Comparison of ENCODE assay signal across 33 cellular contexts in the genomic region with DNA sequence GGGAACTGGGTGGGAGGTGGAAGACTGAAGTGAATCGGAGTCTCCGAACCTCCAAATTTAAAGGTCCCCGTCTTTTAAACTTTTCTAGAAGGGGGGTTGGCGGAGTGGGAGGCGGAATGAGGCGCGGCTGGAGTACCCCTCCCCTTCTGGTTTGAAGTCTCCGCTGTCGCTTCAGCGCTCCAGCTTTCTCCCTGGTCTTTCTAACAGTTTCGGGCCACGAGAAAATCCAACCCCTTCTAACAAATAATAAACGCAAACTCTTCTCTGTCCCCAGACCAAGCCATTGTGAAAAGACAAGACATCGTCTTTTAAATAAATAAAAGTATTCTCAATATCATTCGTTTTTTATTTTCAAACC. TPM values are rescaled to one million over a fixed set of nuclear protein-coding genes. Genes with fewer than 3 reads are reported as not detected.
DNase-seq lines count a peak whose midpoint lies in the region; ATAC-seq, FAIRE-seq and TF ChIP-seq lines count a peak whose summit lies in the region.
"Had no signal": no experiment of that assay in that cellular context is flagged by ENCODE, and none has a peak within 500 bp of the region (broad histone marks: within the 10 kb centered on the region; RNA-seq: fewer than 3 reads in every experiment).

No MANE protein-coding gene starts in this region.

- no peak overlapping the region for H3K23ac ChIP-seq in neuronal stem cell (ENCODE audit: low read depth, low read length, poor library complexity)

- peaks cover 43% of the 10 kb centered on the region for H3K4me1 Mint-ChIP-seq in brain
- H3K4me1 Mint-ChIP-seq in natural killer cell treated with Interleukin-12 subunit alpha and Interleukin-12 subunit beta and Interleukin-15 and Interleukin-18, amount 100 ng/mL, for 72 hours (ENCODE audit: low read depth in 2 of 2), result peaks cover 16 to 21% of the 10 kb centered on the region in 2 donors

- no peaks in the 10 kb centered on the region for H3K9me3 ChIP-seq in kidney (ENCODE audit: control insufficient read depth in 1 of 2, low read length in 2 of 2)
- H3K9me3 ChIP-seq in neuronal stem cell (replicated peaks in 1 of 2; ENCODE audit: control insufficient read depth in 2 of 2, insufficient read depth in 1 of 2, low read depth in 1 of 2, low read length in 2 of 2), result peaks cover 0 to 3% of the 10 kb centered on the region in 2 donors
- H3K9me3 ChIP-seq in vagina, result no peaks in the 10 kb centered on the region
- H3K9me3 ChIP-seq: adrenal gland, BE2C, heart left ventricle, MG63 had no signal

- H3K4me2 ChIP-seq in neuronal stem cell (ENCODE audit: insufficient read depth, low read length, poor library complexity, severe bottlenecking), result peak overlapping the region; percentile 46

- DNase-seq in GM10266 (ENCODE audit: extremely low spot score), result peak; percentile 29
- no peak for DNase-seq in kidney
- peak; percentile 20 for DNase-seq in neuronal stem cell (ENCODE audit: low spot score)
- no peak for DNase-seq in Kasumi-1 (lab: John Stamatoyannopoulos, UW)
- no peak for DNase-seq in vagina (ENCODE audit: extremely low spot score in 2 of 2)
- DNase-seq in natural killer cell treated with Interleukin-12 subunit alpha and Interleukin-12 subunit beta and Interleukin-15 and Interleukin-18, amount 100 ng/mL, for 72 hours (ENCODE audit: low spot score), result no peak
- DNase-seq in GOT3 (lab: John Stamatoyannopoulos, UW), result no peak
- DNase-seq: activated CD4-positive, alpha-beta T cell treated with anti-CD3 and anti-CD28 coated beads for 1 hour; activated CD8-positive, alpha-beta T cell treated with anti-CD3 and anti-CD28 coated beads, Interleukin-2, amount 10 ng/mL, durations not matched to agents 7 days and 5 days; activated T-cell treated with anti-CD3 and anti-CD28 coated beads, Interleukin-2, amount 50 U/mL, for 24 hours; adrenal gland; BE2C; caudate nucleus; COR-L47; EL; HCEC 1CT; heart left ventricle; mammary epithelial cell; MG63; NCI-H146; NCI-H748 treated with DMSO at 0.1 percent for 48 hours; stimulated activated CD4-positive, alpha-beta T cell treated with anti-CD3 and anti-CD28 coated beads, Interleukin-15, amount 100 ng/mL, for 24 hours; T1000 had no signal

- H3K4me1 ChIP-seq in kidney (ENCODE audit: control insufficient read depth in 1 of 2, insufficient read depth in 1 of 2, low read depth in 1 of 2, low read length in 2 of 2), result peaks cover 0 to 7% of the 10 kb centered on the region in 2 donors
- peaks cover 7 to 17% of the 10 kb centered on the region in 2 donors for H3K4me1 ChIP-seq in neuronal stem cell (ENCODE audit: control insufficient read depth in 2 of 2, insufficient read depth in 1 of 2, low read depth in 1 of 2, low read length in 2 of 2)
- peaks cover 37% of the 10 kb centered on the region for H3K4me1 ChIP-seq in vagina
- H3K4me1 ChIP-seq: BE2C, parathyroid adenoma had no signal

- H2BK12ac ChIP-seq in neuronal stem cell (ENCODE audit: low read length), result no peak overlapping the region

- H2BK5ac ChIP-seq in neuronal stem cell (ENCODE audit: low read length), result no peak overlapping the region

- no peak for TF ChIP-seq POLR2A in vagina (IDR thresholded peaks at IDR 0.05)

- no peak overlapping the region for H2BK120ac ChIP-seq in neuronal stem cell (ENCODE audit: low read depth, low read length)

- H3K9ac ChIP-seq in kidney (ENCODE audit: low read length in 2 of 2) (peak overlapping the region in 1 of 2 donors; percentile 74), neuronal stem cell (ENCODE audit: low read depth, low read length, poor library complexity) (no peak overlapping the region)
- H3K9ac ChIP-seq: parathyroid adenoma had no signal

- H3K4me3 ChIP-seq in kidney (ENCODE audit: low read length in 2 of 2), result peak overlapping the region in 1 of 2 donors; percentile 65
- H3K4me3 ChIP-seq in neuronal stem cell (ENCODE audit: low read length in 2 of 2), result no peak overlapping the region
- no peak overlapping the region for H3K4me3 ChIP-seq in vagina
- H3K4me3 ChIP-seq: adrenal gland, heart left ventricle, MG63, SK-N-MC had no signal

- TF ChIP-seq CTCF in GM10266 (IDR thresholded peaks at IDR 0.05; ENCODE audit: control insufficient read depth, insufficient read depth, low read depth, missing control alignments), result no peak
- TF ChIP-seq CTCF in brain (conservative IDR thresholded peaks at IDR 0.05), result no peak
- no peak for TF ChIP-seq CTCF in kidney (IDR thresholded peaks at IDR 0.05; ENCODE audit: borderline replicate concordance, extremely low read depth, insufficient read depth)
- no peak for TF ChIP-seq CTCF in vagina (IDR thresholded peaks at IDR 0.05)

- no peaks in the 10 kb centered on the region for H3K79me1 ChIP-seq in neuronal stem cell (ENCODE audit: low read depth, low read length)

- peak overlapping the region in 3 of 5 experiments; percentile 73 to 95 (median 81) for H3K4me3 Mint-ChIP-seq in brain
- H3K4me3 Mint-ChIP-seq in natural killer cell treated with Interleukin-12 subunit alpha and Interleukin-12 subunit beta and Interleukin-15 and Interleukin-18, amount 100 ng/mL, for 72 hours, result no peak overlapping the region
- H3K4me3 Mint-ChIP-seq: activated CD8-positive, alpha-beta T cell treated with anti-CD3 and anti-CD28 coated beads, Interleukin-2, amount 10 ng/mL, durations not matched to agents 7 days and 5 days; activated T-cell treated with anti-CD3 and anti-CD28 coated beads, Interleukin-2, amount 50 U/mL, for 24 hours; dendritic cell treated with granulocyte-macrophage colony-stimulating factor and Interleukin-4, amounts not matched to agents 40 ng/mL and 50 ng/mL, for 4 days had no signal

- H4K91ac ChIP-seq in neuronal stem cell (ENCODE audit: low read depth, low read length, poor library complexity), result no peak overlapping the region

- no peak for ATAC-seq in natural killer cell treated with Interleukin-12 subunit alpha and Interleukin-12 subunit beta and Interleukin-15 and Interleukin-18, amount 100 ng/mL, for 72 hours
- ATAC-seq: activated CD8-positive, alpha-beta T cell treated with anti-CD3 and anti-CD28 coated beads, Interleukin-2, amount 10 ng/mL, durations not matched to agents 7 days and 5 days; heart left ventricle; sciatic nerve had no signal

- H3K27ac ChIP-seq in kidney (ENCODE audit: low read depth in 2 of 2, low read length in 2 of 2) (peak overlapping the region; percentile 87 to 94), neuronal stem cell (replicated peaks; ENCODE audit: low read length) (no peak overlapping the region), vagina (no peak overlapping the region)
- H3K27ac ChIP-seq: adrenal gland, epithelial cell of prostate, heart left ventricle, parathyroid adenoma, RWPE1, SK-N-MC had no signal

- H4K8ac ChIP-seq in neuronal stem cell (ENCODE audit: low read depth, low read length), result no peak overlapping the region

- peaks cover 0 to 7% (median 3%) of the 10 kb centered on the region in 5 experiments for H3K9me3 Mint-ChIP-seq in brain
- H3K9me3 Mint-ChIP-seq in natural killer cell treated with Interleukin-12 subunit alpha and Interleukin-12 subunit beta and Interleukin-15 and Interleukin-18, amount 100 ng/mL, for 72 hours, result no peaks in the 10 kb centered on the region
- H3K9me3 Mint-ChIP-seq: dendritic cell treated with granulocyte-macrophage colony-stimulating factor and Interleukin-4, amounts not matched to agents 40 ng/mL and 50 ng/mL, for 4 days had no signal

- peaks cover 96% of the 10 kb centered on the region for H3K27me3 Mint-ChIP-seq in brain
- H3K27me3 Mint-ChIP-seq in natural killer cell treated with Interleukin-12 subunit alpha and Interleukin-12 subunit beta and Interleukin-15 and Interleukin-18, amount 100 ng/mL, for 72 hours, result peaks cover 64 to 71% of the 10 kb centered on the region in 2 donors

- H3K18ac ChIP-seq in neuronal stem cell (ENCODE audit: low read length), result no peak overlapping the region

- H2AFZ ChIP-seq in neuronal stem cell (ENCODE audit: low read length), result no peak overlapping the region
- H2AFZ ChIP-seq: parathyroid adenoma had no signal

- H2AK5ac ChIP-seq in neuronal stem cell (ENCODE audit: low read depth, low read length), result no peak overlapping the region

- no peaks in the 10 kb centered on the region for H3K36me3 Mint-ChIP-seq in brain
- H3K36me3 Mint-ChIP-seq in natural killer cell treated with Interleukin-12 subunit alpha and Interleukin-12 subunit beta and Interleukin-15 and Interleukin-18, amount 100 ng/mL, for 72 hours, result peaks cover 11% of the 10 kb centered on the region

- no peak overlapping the region for H3K4ac ChIP-seq in neuronal stem cell (ENCODE audit: low read length)

- no peaks in the 10 kb centered on the region for H3K36me3 ChIP-seq in kidney (ENCODE audit: control insufficient read depth in 1 of 2, insufficient read depth in 2 of 2, low read length in 2 of 2)
- H3K36me3 ChIP-seq in neuronal stem cell (replicated peaks in 1 of 2; ENCODE audit: control insufficient read depth in 2 of 2, insufficient read depth in 2 of 2, low read length in 2 of 2), result no peaks in the 10 kb centered on the region
- H3K36me3 ChIP-seq in vagina, result no peaks in the 10 kb centered on the region
- H3K36me3 ChIP-seq: adrenal gland, BE2C, heart left ventricle, MG63 had no signal

- H3K27ac Mint-ChIP-seq in brain, result no peak overlapping the region
- no peak overlapping the region for H3K27ac Mint-ChIP-seq in natural killer cell treated with Interleukin-12 subunit alpha and Interleukin-12 subunit beta and Interleukin-15 and Interleukin-18, amount 100 ng/mL, for 72 hours
- H3K27ac Mint-ChIP-seq: activated CD8-positive, alpha-beta T cell treated with anti-CD3 and anti-CD28 coated beads, Interleukin-2, amount 10 ng/mL, durations not matched to agents 7 days and 5 days; activated T-cell treated with anti-CD3 and anti-CD28 coated beads, Interleukin-2, amount 50 U/mL, for 24 hours; dendritic cell treated with granulocyte-macrophage colony-stimulating factor and Interleukin-4, amounts not matched to agents 40 ng/mL and 50 ng/mL, for 4 days had no signal

- intact Hi-C loops in kidney (cut with DNase I) (no loop called here), vagina (cut with DNase I) (loop anchor here (10.0 kb wide), 1 partner anchor 99 kb away; the partner anchor contains the start of genes ACTRT3 and TERC)

- H3K27me3 ChIP-seq in neuronal stem cell (ENCODE audit: control insufficient read depth in 3 of 3, insufficient read depth in 3 of 3, low read depth in 1 of 3, low read length in 3 of 3) (peaks cover 7 to 83% (median 53%) of the 10 kb centered on the region in 3 experiments), vagina (no peaks in the 10 kb centered on the region)

- FAIRE-seq in kidney (lab: Jason Lieb, UNC), result no peak
- FAIRE-seq: islet of Langerhans, urothelium cell line had no signal

- H2BK15ac ChIP-seq in neuronal stem cell (ENCODE audit: low read length), result no peak overlapping the region

- H3K14ac ChIP-seq in neuronal stem cell (ENCODE audit: low read length), result no peak overlapping the region

- no CpG with 5 or more reads among the region's 15 CpGs for WGBS in neuronal stem cell (ENCODE audit: extremely low coverage in 2 of 2, insufficient read length in 2 of 2, insufficient replicate concordance in 1 of 2), 2 donors

RNA-seq across cellular contexts. Expression of gene MECOM, which starts 2.5 kb away (rescaled TPM):
- polyA plus RNA-seq in brain (ENCODE audit: insufficient read depth, low read depth, low replicate concordance) (3.5 TPM), kidney (ENCODE audit: insufficient read depth, low read depth, low replicate concordance) (36.0 TPM)
- total RNA-seq in kidney (148 TPM), vagina (16.0 TPM)
- 2.4 TPM for polyA plus RNA-seq in neuronal stem cell (2013, experiment 1 of 2)
- polyA plus RNA-seq in neuronal stem cell (2013, experiment 2 of 2), result 2.4 TPM
- not detected for total RNA-seq in natural killer cell treated with Interleukin-12 subunit alpha and Interleukin-12 subunit beta and Interleukin-15 and Interleukin-18, amount 100 ng/mL, for 72 hours
- total RNA-seq: A673; activated CD8-positive, alpha-beta T cell treated with anti-CD3 and anti-CD28 coated beads, Interleukin-2, amount 10 ng/mL, durations not matched to agents 7 days and 5 days had no signal

Comparison
In these comparisons a context has a peak if more than half of its experiments do, and no peak if none do; other contexts are left out.
1. DNase-seq: peak in GM10266 (single experiment) and neuronal stem cell (single experiment); none in kidney (single experiment), Kasumi-1 (0 of 2), vagina (0 of 2), natural killer cell treated with Interleukin-12 subunit alpha and Interleukin-12 subunit beta and Interleukin-15 and Interleukin-18, amount 100 ng/mL, for 72 hours (single experiment) and GOT3 (single experiment).
2. H3K27ac ChIP-seq: peak in kidney (2 of 2); none in neuronal stem cell (single experiment) and vagina (single experiment).
3. RNA of gene MECOM, which starts 2.5 kb away (total RNA-seq): 148 TPM in kidney (single experiment) and 16.0 TPM in vagina (single experiment); not detected in natural killer cell treated with Interleukin-12 subunit alpha and Interleukin-12 subunit beta and Interleukin-15 and Interleukin-18, amount 100 ng/mL, for 72 hours; every median in the first group is over 10 times any median in the second.